ENCODE assay signal across 29 cellular contexts in the genomic region with DNA sequence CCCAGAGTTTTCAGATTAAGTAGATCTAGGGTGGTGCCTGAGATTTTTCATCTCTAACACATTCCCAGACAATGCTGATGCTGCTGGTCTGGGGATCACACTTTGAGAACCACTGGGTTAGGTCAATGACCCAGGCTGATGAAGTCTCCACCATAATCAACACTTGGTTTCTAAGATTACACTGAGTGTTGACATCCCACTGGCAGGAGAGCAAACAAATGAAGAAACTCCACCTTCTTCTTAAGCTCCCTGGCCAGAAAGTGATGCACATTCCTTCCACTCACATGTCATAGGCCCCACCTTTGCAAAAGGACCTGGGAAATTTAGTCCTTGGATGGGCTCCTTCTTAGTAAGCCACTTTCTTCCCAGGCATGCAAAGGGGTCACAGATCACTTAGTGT. TPM values are rescaled to one million over a fixed set of nuclear protein-coding genes. Genes with fewer than 3 reads are reported as not detected.
"Had no signal": no experiment of that assay in that cellular context is flagged by ENCODE, and none has a peak within 500 bp of the region (broad histone marks: within the 10 kb centered on the region; RNA-seq: fewer than 3 reads in every experiment).

No MANE protein-coding gene starts in this region.

- ATAC-seq: body of pancreas, PC-3 had no signal

- DNase-seq: activated CD4-positive, alpha-beta memory T cell treated with anti-CD3 and anti-CD28 coated beads, Interleukin-2, amount 10 ng/mL, durations not matched to agents 7 days and 5 days; activated CD4-positive, alpha-beta T cell treated with anti-CD3 and anti-CD28 coated beads for 1 hour; activated CD4-positive, alpha-beta T cell treated with anti-CD3 and anti-CD28 coated beads for 48 hours; activated CD4-positive, CD25-positive, alpha-beta regulatory T cell; activated gamma-delta T cell; activated naive CD4-positive, alpha-beta T cell treated with Interleukin-2 at 50 U/mL for 16 hours; activated naive CD8-positive, alpha-beta T cell treated with anti-CD3 and anti-CD28 coated beads, Interleukin-2, amount 10 ng/mL, durations not matched to agents 7 days and 5 days; activated T-cell treated with anti-CD3 and anti-CD28 coated beads, Interleukin-2, amount 50 U/mL, for 24 hours; amygdala; body of pancreas; Kasumi-1; KG1; MG63; NCI-H1092; NCI-H1436 treated with DMSO at 0.1 percent for 48 hours; NCI-H1694 treated with DMSO at 0.1 percent for 48 hours; NCI-H2029; NCI-H345; NCI-H524 treated with DMSO at 0.1 percent for 48 hours; PC-3; Peyer's patch; RPMI8226; SHP77 treated with DMSO at 0.1 percent for 48 hours; SW 1271; T-helper 1 cell; T1000; WERI-Rb-1 had no signal

- H3K27me3 ChIP-seq: body of pancreas, breast epithelium, MG63, Peyer's patch had no signal

- H3K4me1 ChIP-seq: breast epithelium, Peyer's patch had no signal

- H3K4me3 ChIP-seq: body of pancreas, breast epithelium, MG63, Peyer's patch had no signal

- H3K9me3 ChIP-seq: body of pancreas, breast epithelium, MG63, Peyer's patch had no signal

- H3K27ac ChIP-seq: body of pancreas, breast epithelium, Peyer's patch, WERI-Rb-1 had no signal

- H3K36me3 ChIP-seq: breast epithelium, MG63, Peyer's patch, WERI-Rb-1 had no signal

RNA-seq across cellular contexts. Expression of gene MAFB, which starts 53.0 kb away (rescaled TPM):
- total RNA-seq: NCI-H460 had no signal
